In genomic region chr9:131277673-131278420, GRCh38 we compare ENCODE assay signal across 8 cellular contexts. TPM values are rescaled to one million over a fixed set of nuclear protein-coding genes. Genes with fewer than 3 reads are reported as not detected.
DNase-seq lines count a peak whose midpoint lies in the region; ATAC-seq and TF ChIP-seq lines count a peak whose summit lies in the region.

No MANE protein-coding gene starts in this region.

- no peaks in the 10 kb centered on the region for H3K9me3 Mint-ChIP-seq in CD4-positive, alpha-beta T cell

- ATAC-seq in CD4-positive, alpha-beta T cell (ENCODE audit: poor library complexity), result peak; percentile 55
- no peak for ATAC-seq in HG03378 (IDR thresholded peaks at IDR 0.05; ENCODE audit: unreplicated experiment)

- H3K27me3 ChIP-seq in CD4-positive, alpha-beta T cell (ENCODE audit: control insufficient read depth, insufficient read depth, low read length), result no peaks in the 10 kb centered on the region

- peaks cover 41% of the 10 kb centered on the region for H3K36me3 Mint-ChIP-seq in CD4-positive, alpha-beta T cell (ENCODE audit: low read depth)

- CTCF ChIA-PET in CD4-positive, alpha-beta T cell (lab: Charles Lee), result interaction anchor here (0.7 to 1.6 kb wide), 3 partner anchors 11 to 95 kb away, joined by 3 to 4 read pairs (median 3); no protein-coding TSS in a partner anchor
- CTCF ChIA-PET in HEK293 (lab: Yijun Ruan, JAX), result interaction anchor here (0.6 to 2.1 kb wide), 3 partner anchors 31 to 401 kb away, joined by 3 to 12 read pairs (median 3); no protein-coding TSS in a partner anchor

- TF ChIP-seq CTCF in CD4-positive, alpha-beta T cell (IDR thresholded peaks at IDR 0.05), result no peak
- no peak for TF ChIP-seq CTCF in HEK293 (tag by site-specific recombination; IDR thresholded peaks at IDR 0.05)

- H3K4me1 Mint-ChIP-seq in CD4-positive, alpha-beta T cell (ENCODE audit: low read depth), result peaks cover 32% of the 10 kb centered on the region

- H3K4me3 ChIP-seq in HEK293 (ENCODE audit: low read depth, low read length), result peak overlapping the region; percentile 34

- peak; percentile 45 to 69 (median 62) for DNase-seq in CD4-positive, alpha-beta T cell
- DNase-seq in NCI-H446 (lab: John Stamatoyannopoulos, UW) (peak; percentile 34 to 78), cerebellum (ENCODE audit: low spot score) (peak; percentile 93), islet precursor cell (peak; percentile 93)
- DNase-seq in activated CD4-positive, CD25-positive, alpha-beta regulatory T cell treated with anti-CD3 and anti-CD28 coated beads, Interleukin-2, amount 50 U/mL, for 72 hours, result peak; percentile 59
- DNase-seq in stimulated activated CD4-positive, alpha-beta T cell treated with anti-CD3 and anti-CD28 coated beads, Interleukin-12 subunit alpha, Interleukin-12 subunit beta, amount 100 ng/mL, for 4 hours, result peak; percentile 69

- no peaks in the 10 kb centered on the region for H3K36me3 ChIP-seq in HEK293 (ENCODE audit: control insufficient read depth in 2 of 2, insufficient read depth in 1 of 2, low read length in 2 of 2)

- no peaks in the 10 kb centered on the region for H3K27me3 Mint-ChIP-seq in CD4-positive, alpha-beta T cell

- H3K27ac Mint-ChIP-seq in CD4-positive, alpha-beta T cell, result peak overlapping the region; percentile 94

- no peaks in the 10 kb centered on the region for H3K9me3 ChIP-seq in CD4-positive, alpha-beta T cell (ENCODE audit: control insufficient read depth, low read length)
- H3K9me3 ChIP-seq in HEK293 (ENCODE audit: control insufficient read depth, insufficient read depth, low read depth, low read length), result no peaks in the 10 kb centered on the region

- no peaks in the 10 kb centered on the region for H3K4me1 ChIP-seq in HEK293 (ENCODE audit: control insufficient read depth, insufficient read depth, low read length)

- intact Hi-C loops in CD4-positive, alpha-beta T cell (cut with DNase I, micrococcal nuclease), result loop anchor here (1.0 to 10.0 kb wide), 7 partner anchors 12 to 151 kb away; partner anchors contain the start of gene NUP214 (in 1 of the 2)

- POLR2A ChIA-PET in CD4-positive, alpha-beta T cell (lab: Charles Lee), result interaction anchor here (1.3 to 4.2 kb wide), 9 partner anchors 8 to 152 kb away, joined by 3 to 57 read pairs (median 11); partner anchors contain the start of gene NUP214
- POLR2A ChIA-PET in HEK293 (lab: Yijun Ruan, JAX), result interaction anchor here (0.6 kb wide), 2 partner anchors 34 to 1754 kb away, joined by 3 to 4 read pairs; no protein-coding TSS in a partner anchor

- peak overlapping the region; percentile 73 for H3K27ac ChIP-seq in CD4-positive, alpha-beta T cell (ENCODE audit: low read depth, low read length)
- no peak overlapping the region for H3K27ac ChIP-seq in HEK293 (ENCODE audit: extremely low read depth, low read depth, low read length)

- peak overlapping the region; percentile 93 for H3K4me3 Mint-ChIP-seq in CD4-positive, alpha-beta T cell

TF ChIP-seq in HEK293, 187 proteins besides CTCF, POLR2A, EP300 and RAD21 (continues in another document):
- TF ChIP-seq ZEB2 (tag by site-specific recombination; IDR thresholded peaks at IDR 0.05), result 0 out of 2 replicates have a peak, but pooled peaks have one; percentile 18
- TF ChIP-seq ZNF2 (tag by site-specific recombination; IDR thresholded peaks at IDR 0.05), result no peak
- TF ChIP-seq ZNF555 (tag by site-specific recombination; conservative IDR thresholded peaks at IDR 0.05), result no peak
- TF ChIP-seq ZNF48 (tag by site-specific recombination; IDR thresholded peaks at IDR 0.05), result no peak
- peak; percentile 28 for TF ChIP-seq ZBTB26 (tag by site-specific recombination; optimal IDR thresholded peaks at IDR 0.05)
- peak; percentile 20; the same call in 1 of the 2 replicates for TF ChIP-seq ZNF777 (tag by site-specific recombination; IDR thresholded peaks at IDR 0.05; ENCODE audit: borderline replicate concordance)
- TF ChIP-seq SP3 (tag by site-specific recombination; IDR thresholded peaks at IDR 0.05), result peak; percentile 54
- no peak for TF ChIP-seq ZBTB8A (tag by site-specific recombination; IDR thresholded peaks at IDR 0.05)
- peak; percentile 63 for TF ChIP-seq SP2 (tag by site-specific recombination; IDR thresholded peaks at IDR 0.05)
- TF ChIP-seq, protein P1, sequence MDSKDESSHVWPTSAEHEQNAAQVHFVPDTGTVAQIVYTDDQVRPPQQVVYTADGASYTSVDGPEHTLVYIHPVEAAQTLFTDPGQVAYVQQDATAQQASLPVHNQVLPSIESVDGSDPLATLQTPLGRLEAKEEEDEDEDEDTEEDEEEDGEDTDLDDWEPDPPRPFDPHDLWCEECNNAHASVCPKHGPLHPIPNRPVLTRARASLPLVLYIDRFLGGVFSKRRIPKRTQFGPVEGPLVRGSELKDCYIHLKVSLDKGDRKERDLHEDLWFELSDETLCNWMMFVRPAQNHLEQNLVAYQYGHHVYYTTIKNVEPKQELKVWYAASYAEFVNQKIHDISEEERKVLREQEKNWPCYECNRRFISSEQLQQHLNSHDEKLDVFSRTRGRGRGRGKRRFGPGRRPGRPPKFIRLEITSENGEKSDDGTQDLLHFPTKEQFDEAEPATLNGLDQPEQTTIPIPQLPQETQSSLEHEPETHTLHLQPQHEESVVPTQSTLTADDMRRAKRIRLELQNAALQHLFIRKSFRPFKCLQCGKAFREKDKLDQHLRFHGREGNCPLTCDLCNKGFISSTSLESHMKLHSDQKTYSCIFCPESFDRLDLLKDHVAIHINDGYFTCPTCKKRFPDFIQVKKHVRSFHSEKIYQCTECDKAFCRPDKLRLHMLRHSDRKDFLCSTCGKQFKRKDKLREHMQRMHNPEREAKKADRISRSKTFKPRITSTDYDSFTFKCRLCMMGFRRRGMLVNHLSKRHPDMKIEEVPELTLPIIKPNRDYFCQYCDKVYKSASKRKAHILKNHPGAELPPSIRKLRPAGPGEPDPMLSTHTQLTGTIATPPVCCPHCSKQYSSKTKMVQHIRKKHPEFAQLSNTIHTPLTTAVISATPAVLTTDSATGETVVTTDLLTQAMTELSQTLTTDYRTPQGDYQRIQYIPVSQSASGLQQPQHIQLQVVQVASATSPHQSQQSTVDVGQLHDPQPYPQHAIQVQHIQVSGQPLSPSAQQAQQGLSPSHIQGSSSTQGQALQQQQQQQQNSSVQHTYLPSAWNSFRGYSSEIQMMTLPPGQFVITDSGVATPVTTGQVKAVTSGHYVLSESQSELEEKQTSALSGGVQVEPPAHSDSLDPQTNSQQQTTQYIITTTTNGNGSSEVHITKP (tag by site-specific recombination; IDR thresholded peaks at IDR 0.05), result 0 out of 2 replicates have a peak, but pooled peaks have one; percentile 29
- TF ChIP-seq ZBTB20 (tag by site-specific recombination; IDR thresholded peaks at IDR 0.05), result peak; percentile 45; the same call in 1 of the 2 replicates
- TF ChIP-seq SP7 (tag by site-specific recombination; IDR thresholded peaks at IDR 0.05), result 0 out of 2 replicates have a peak, but pooled peaks have one; percentile 12
- peak; percentile 97 for TF ChIP-seq ZBTB17 (tag by site-specific recombination; IDR thresholded peaks at IDR 0.05)
- peak; percentile 93; the same call in 1 of the 2 replicates for TF ChIP-seq ZNF335 (tag by site-specific recombination; conservative IDR thresholded peaks at IDR 0.05)
- TF ChIP-seq ZBTB11 (tag by site-specific recombination; conservative IDR thresholded peaks at IDR 0.05; ENCODE audit: low read depth), result peak; percentile 38; the same call in 1 of the 2 replicates
- TF ChIP-seq IKZF3 (tag by site-specific recombination; IDR thresholded peaks at IDR 0.05), result peak; percentile 82
- TF ChIP-seq ZNF76 (tag by site-specific recombination; IDR thresholded peaks at IDR 0.05; ENCODE audit: borderline replicate concordance, low read depth), result peak; percentile 80

RNA-seq across cellular contexts. Expression of gene FAM78A, which starts 1.5 kb away (rescaled TPM):
- total RNA-seq in CD4-positive, alpha-beta T cell, result 10 to 100 TPM; 62.4 to 62.7 TPM
- 1.7 TPM for total RNA-seq in cerebellum

RNA-seq across cellular contexts. Expression of gene PLPP7, which starts 11.7 kb away (rescaled TPM):
- total RNA-seq in CD4-positive, alpha-beta T cell, result under 1 TPM in 1 of 2 experiments, not detected in 1; 0.22 TPM
- 6.6 TPM for total RNA-seq in cerebellum

Comparison
In these comparisons a context has a peak if more than half of its experiments do, and no peak if none do; other contexts are left out.
1. RNA of gene FAM78A, which starts 1.5 kb away (total RNA-seq): 62.4 to 62.7 TPM in CD4-positive, alpha-beta T cell; 1.7 TPM in cerebellum (single experiment); every median in the first group is over 10 times any median in the second.
2. Peak in every context shown above with its lines, with median percentiles within 50 percentile points of each other: DNase-seq.